Comparison of ENCODE assay signal across 3 cellular contexts in genomic region chr17:49038544-49038943, GRCh38.
TF ChIP-seq lines count a peak whose summit lies in the region.

No MANE protein-coding gene starts in this region.

TF ChIP-seq in A549, 52 proteins besides CTCF, POLR2A, EP300 and RAD21:
- TF ChIP-seq MAFK (IDR thresholded peaks at IDR 0.05; ENCODE audit: partially characterized antibody) (peak; percentile 99), USF2 (IDR thresholded peaks at IDR 0.05) (no peak)

TF ChIP-seq in GM23338, 12 proteins besides CTCF, POLR2A, EP300 and RAD21:
- TF ChIP-seq POLR2AphosphoS5 (IDR thresholded peaks at IDR 0.05; ENCODE audit: low read depth) = no peak

TF ChIP-seq in K562, 482 proteins besides CTCF, POLR2A, EP300 and RAD21 (continued from another document and continues in another):
- TF ChIP-seq BCLAF1 (IDR thresholded peaks at IDR 0.05; ENCODE audit: borderline replicate concordance in 1 of 2, control insufficient read depth in 1 of 2, low read depth in 2 of 2, low read length in 1 of 2) (no peak), MAFF (IDR thresholded peaks at IDR 0.05; ENCODE audit: low read length) (peak; percentile 98), ZNF316 (IDR thresholded peaks at IDR 0.05) (peak; percentile 98), MAFK (IDR thresholded peaks at IDR 0.05; ENCODE audit: low read length) (peak; percentile 98), ZC3H11A (IDR thresholded peaks at IDR 0.05; ENCODE audit: low read depth, low read length) (no peak), NFE2 (IDR thresholded peaks at IDR 0.05; ENCODE audit: low read depth) (peak; percentile 33; the same call in 1 of the 2 replicates), CBX2 (IDR thresholded peaks at IDR 0.05; ENCODE audit: insufficient read depth, low read length, poor library complexity, severe bottlenecking) (no peak), ELF2 (CRISPR knock-in tag; IDR thresholded peaks at IDR 0.05) (no peak), ZNF740 (CRISPR knock-in tag; IDR thresholded peaks at IDR 0.05) (no peak), ZNF740 (tag; IDR thresholded peaks at IDR 0.05) (no peak), HMG20B (CRISPR knock-in tag; IDR thresholded peaks at IDR 0.05) (no peak), MTA2 (IDR thresholded peaks at IDR 0.05; ENCODE audit: low read depth) (no peak), PTTG1 (tag; IDR thresholded peaks at IDR 0.05; ENCODE audit: low read depth) (no peak), ZBTB26 (CRISPR knock-in tag; IDR thresholded peaks at IDR 0.05) (no peak), FOXA1 (IDR thresholded peaks at IDR 0.05; ENCODE audit: borderline replicate concordance) (no peak), TFAM (CRISPR knock-in tag; conservative IDR thresholded peaks at IDR 0.05) (no peak), ZNF224 (CRISPR knock-in tag; IDR thresholded peaks at IDR 0.05) (no peak), MYBL2 (IDR thresholded peaks at IDR 0.05; ENCODE audit: low read depth) (no peak), MYBL2 (CRISPR knock-in tag; IDR thresholded peaks at IDR 0.05; ENCODE audit: borderline replicate concordance) (no peak), RBM14 (IDR thresholded peaks at IDR 0.05; ENCODE audit: borderline replicate concordance, insufficient read depth, low read depth, low read length) (no peak), ZNF778 (CRISPR knock-in tag; IDR thresholded peaks at IDR 0.05) (no peak), RBM22 (IDR thresholded peaks at IDR 0.05; ENCODE audit: low read depth, low read length, poor library complexity, severe bottlenecking) (peak; percentile 49), PRDM10 (IDR thresholded peaks at IDR 0.05; ENCODE audit: partially characterized antibody) (no peak), KLF10 (CRISPR knock-in tag; IDR thresholded peaks at IDR 0.05) (no peak), ZNF146 (CRISPR knock-in tag; IDR thresholded peaks at IDR 0.05; ENCODE audit: unreplicated experiment) (no peak), RB1 (IDR thresholded peaks at IDR 0.05; ENCODE audit: low read depth) (no peak), AFF1 (IDR thresholded peaks at IDR 0.05; ENCODE audit: low read depth in 1 of 2, partially characterized antibody in 2 of 2) (no peak), RBM15 (IDR thresholded peaks at IDR 0.05; ENCODE audit: insufficient read depth, low read length) (no peak), E2F3 (CRISPR knock-in tag; IDR thresholded peaks at IDR 0.05) (no peak), ZMIZ1 (IDR thresholded peaks at IDR 0.05; ENCODE audit: low read depth in 2 of 2, low read length in 2 of 2) (no peak), ZNF354B (CRISPR knock-in tag; IDR thresholded peaks at IDR 0.05) (no peak), ZNF184 (CRISPR knock-in tag; IDR thresholded peaks at IDR 0.05) (no peak), PHF8 (IDR thresholded peaks at IDR 0.05; ENCODE audit: borderline replicate concordance, low read length) (no peak), ZNF668 (CRISPR knock-in tag; IDR thresholded peaks at IDR 0.05) (no peak), HDAC1 (IDR thresholded peaks at IDR 0.05) (no peak), ZNF23 (CRISPR knock-in tag; IDR thresholded peaks at IDR 0.05) (no peak), ZNF134 (CRISPR knock-in tag; conservative IDR thresholded peaks at IDR 0.05) (no peak), MTF1 (CRISPR knock-in tag; IDR thresholded peaks at IDR 0.05; ENCODE audit: borderline replicate concordance) (no peak), KLF16 (IDR thresholded peaks at IDR 0.05) (no peak), ZNF165 (CRISPR knock-in tag; IDR thresholded peaks at IDR 0.05; ENCODE audit: borderline replicate concordance) (no peak), ZNF695 (CRISPR knock-in tag; IDR thresholded peaks at IDR 0.05) (no peak), DLX4 (CRISPR knock-in tag; IDR thresholded peaks at IDR 0.05) (no peak), ESRRB (CRISPR knock-in tag; IDR thresholded peaks at IDR 0.05; ENCODE audit: borderline replicate concordance) (no peak), EGR1 (conservative IDR thresholded peaks at IDR 0.05) (no peak), MAFG (tag; conservative IDR thresholded peaks at IDR 0.05) (peak; percentile 95), FOXM1 (IDR thresholded peaks at IDR 0.05; ENCODE audit: low read depth) (no peak), FOXM1 (CRISPR knock-in tag; IDR thresholded peaks at IDR 0.05; ENCODE audit: low read depth) (no peak), NCOA1 (IDR thresholded peaks at IDR 0.05; ENCODE audit: low read depth) (no peak), PTRF (tag; IDR thresholded peaks at IDR 0.05) (no peak), ZNF512 (tag; IDR thresholded peaks at IDR 0.05) (no peak), TBL1XR1 (IDR thresholded peaks at IDR 0.05; ENCODE audit: low read length in 2 of 2) (no peak), SNAPC5 (CRISPR knock-in tag; IDR thresholded peaks at IDR 0.05) (no peak)
